8 cellular contexts compared by ENCODE assay signal in the genomic region with DNA sequence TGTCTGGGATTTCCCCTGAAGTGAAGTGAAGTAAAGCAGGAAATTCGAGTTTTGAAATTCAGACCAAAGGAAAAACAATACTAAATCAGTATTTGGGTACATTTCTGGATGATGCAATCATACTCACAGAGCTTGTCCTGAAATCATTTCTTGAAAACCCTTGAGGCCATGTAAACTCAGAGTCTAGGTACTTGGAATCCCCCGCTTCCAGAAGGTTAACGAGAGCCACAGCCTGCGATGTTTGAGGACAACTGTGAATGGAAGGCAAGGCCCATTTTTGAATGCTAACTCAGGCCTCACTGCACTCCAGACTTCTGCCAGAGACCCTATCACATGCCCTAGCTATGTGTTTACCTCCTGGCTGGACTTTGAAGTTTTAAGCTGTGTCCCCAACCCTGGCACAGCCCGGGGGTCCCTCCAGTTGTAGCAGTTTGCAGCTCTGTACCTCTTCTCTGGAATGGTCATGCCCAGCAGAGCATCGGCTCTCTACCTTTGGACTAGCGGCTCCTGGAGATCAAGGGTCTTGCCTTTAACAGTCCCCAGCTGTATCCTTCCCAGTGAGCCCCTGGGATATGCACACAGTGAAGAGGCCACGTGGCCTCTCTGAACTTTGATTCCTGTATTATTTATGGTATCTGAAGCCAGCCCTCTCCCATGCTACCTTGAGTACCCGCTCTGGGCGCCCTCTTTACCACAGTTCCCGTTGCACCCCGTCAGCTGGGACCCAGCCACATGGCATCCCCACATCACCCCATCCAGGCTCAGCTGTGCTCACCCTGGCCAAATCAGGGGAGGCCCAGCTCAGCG. TPM values are rescaled to one million over a fixed set of nuclear protein-coding genes. Genes with fewer than 3 reads are reported as not detected.
DNase-seq lines count a peak whose midpoint lies in the region; ATAC-seq lines count a peak whose summit lies in the region.

No MANE protein-coding gene starts in this region.

- no peaks in the 10 kb centered on the region for H3K27me3 ChIP-seq in right cardiac atrium (ENCODE audit: control insufficient read depth, insufficient read depth)

- H3K9me3 Mint-ChIP-seq in activated CD8-positive, alpha-beta T cell treated with anti-CD3 and anti-CD28 coated beads, Interleukin-2, amount 10 ng/mL, durations not matched to agents 7 days and 5 days (ENCODE audit: insufficient read depth): no peaks in the 10 kb centered on the region
- no peaks in the 10 kb centered on the region for H3K9me3 Mint-ChIP-seq in stimulated activated effector memory CD8-positive, alpha-beta T cell treated with anti-CD3 and anti-CD28 coated beads, Interleukin-12 subunit alpha, Interleukin-12 subunit beta, amount 100 ng/mL, for 72 hours
- no peaks in the 10 kb centered on the region for H3K9me3 Mint-ChIP-seq in effector memory CD8-positive, alpha-beta T cell

- peak; percentile 60 for DNase-seq in DMS53 (lab: John Stamatoyannopoulos, UW)
- DNase-seq in DMS53 treated with DMSO at 0.1 percent for 48 hours (lab: John Stamatoyannopoulos, UW; ENCODE audit: unreplicated experiment): no peak
- peak; percentile 20 for DNase-seq in activated CD8-positive, alpha-beta T cell treated with anti-CD3 and anti-CD28 coated beads, Interleukin-2, amount 10 ng/mL, durations not matched to agents 7 days and 5 days
- DNase-seq in right cardiac atrium: peak in 1 of 3 donors; percentile 32
- no peak for DNase-seq in stimulated activated effector memory CD8-positive, alpha-beta T cell treated with anti-CD3 and anti-CD28 coated beads, Interleukin-12 subunit alpha, Interleukin-12 subunit beta, amount 100 ng/mL, for 72 hours (ENCODE audit: low spot score in 2 of 2)
- DNase-seq in glomerular visceral epithelial cell (ENCODE audit: extremely low spot score): no peak
- no peak for DNase-seq in effector memory CD8-positive, alpha-beta T cell
- DNase-seq in mesenteric fat pad (ENCODE audit: low spot score): no peak

- H3K4me3 Mint-ChIP-seq in activated CD8-positive, alpha-beta T cell treated with anti-CD3 and anti-CD28 coated beads, Interleukin-2, amount 10 ng/mL, durations not matched to agents 7 days and 5 days: no peak overlapping the region
- no peak overlapping the region for H3K4me3 Mint-ChIP-seq in stimulated activated effector memory CD8-positive, alpha-beta T cell treated with anti-CD3 and anti-CD28 coated beads, Interleukin-12 subunit alpha, Interleukin-12 subunit beta, amount 100 ng/mL, for 72 hours
- no peak overlapping the region for H3K4me3 Mint-ChIP-seq in effector memory CD8-positive, alpha-beta T cell

- peaks cover 49% of the 10 kb centered on the region for H3K4me1 Mint-ChIP-seq in activated CD8-positive, alpha-beta T cell treated with anti-CD3 and anti-CD28 coated beads, Interleukin-2, amount 10 ng/mL, durations not matched to agents 7 days and 5 days (ENCODE audit: low read depth)
- H3K4me1 Mint-ChIP-seq in stimulated activated effector memory CD8-positive, alpha-beta T cell treated with anti-CD3 and anti-CD28 coated beads, Interleukin-12 subunit alpha, Interleukin-12 subunit beta, amount 100 ng/mL, for 72 hours: peaks cover 49% of the 10 kb centered on the region
- peaks cover 9 to 17% of the 10 kb centered on the region in 2 donors for H3K4me1 Mint-ChIP-seq in effector memory CD8-positive, alpha-beta T cell (ENCODE audit: low read depth in 2 of 2)

- intact Hi-C loops in right cardiac atrium (cut with DNase I): loop anchor here in 1 of 4 donors (10.0 kb wide), 1 partner anchor 52 kb away; no protein-coding TSS in a partner anchor

- peaks cover 31% of the 10 kb centered on the region for H3K4me1 ChIP-seq in right cardiac atrium (ENCODE audit: control insufficient read depth, insufficient read depth, low read length)

- 73% methylated on average over 13 of the region's 13 CpGs for WGBS in right cardiac atrium

- POLR2A ChIA-PET in activated CD8-positive, alpha-beta T cell treated with anti-CD3 and anti-CD28 coated beads, Interleukin-2, amount 10 ng/mL, durations not matched to agents 7 days and 5 days (lab: Charles Lee): interaction anchor here (0.6 kb wide), 1 partner anchor 570 kb away, joined by 3 read pairs; no protein-coding TSS in a partner anchor

- CTCF ChIA-PET in activated CD8-positive, alpha-beta T cell treated with anti-CD3 and anti-CD28 coated beads, Interleukin-2, amount 10 ng/mL, durations not matched to agents 7 days and 5 days (lab: Charles Lee): interaction anchor here (0.9 to 10.6 kb wide), 10 partner anchors 9 to 144 kb away, joined by 3 to 100 read pairs (median 4); no protein-coding TSS in a partner anchor

- no peak for ATAC-seq in activated CD8-positive, alpha-beta T cell treated with anti-CD3 and anti-CD28 coated beads, Interleukin-2, amount 10 ng/mL, durations not matched to agents 7 days and 5 days
- ATAC-seq in right cardiac atrium: peak in 1 of 2 donors; percentile 2
- ATAC-seq in stimulated activated effector memory CD8-positive, alpha-beta T cell treated with anti-CD3 and anti-CD28 coated beads, Interleukin-12 subunit alpha, Interleukin-12 subunit beta, amount 100 ng/mL, for 72 hours: no peak
- ATAC-seq in effector memory CD8-positive, alpha-beta T cell (replicated peaks): no peak

- no peaks in the 10 kb centered on the region for H3K27me3 Mint-ChIP-seq in activated CD8-positive, alpha-beta T cell treated with anti-CD3 and anti-CD28 coated beads, Interleukin-2, amount 10 ng/mL, durations not matched to agents 7 days and 5 days (ENCODE audit: low read depth)
- no peaks in the 10 kb centered on the region for H3K27me3 Mint-ChIP-seq in effector memory CD8-positive, alpha-beta T cell

- H3K27ac Mint-ChIP-seq in activated CD8-positive, alpha-beta T cell treated with anti-CD3 and anti-CD28 coated beads, Interleukin-2, amount 10 ng/mL, durations not matched to agents 7 days and 5 days: peak overlapping the region; percentile 56
- peak overlapping the region; percentile 89 for H3K27ac Mint-ChIP-seq in stimulated activated effector memory CD8-positive, alpha-beta T cell treated with anti-CD3 and anti-CD28 coated beads, Interleukin-12 subunit alpha, Interleukin-12 subunit beta, amount 100 ng/mL, for 72 hours
- peak overlapping the region in 1 of 2 donors; percentile 78 for H3K27ac Mint-ChIP-seq in effector memory CD8-positive, alpha-beta T cell

- H3K36me3 Mint-ChIP-seq in activated CD8-positive, alpha-beta T cell treated with anti-CD3 and anti-CD28 coated beads, Interleukin-2, amount 10 ng/mL, durations not matched to agents 7 days and 5 days (ENCODE audit: low read depth): peaks cover 5% of the 10 kb centered on the region
- peaks cover 6% of the 10 kb centered on the region for H3K36me3 Mint-ChIP-seq in stimulated activated effector memory CD8-positive, alpha-beta T cell treated with anti-CD3 and anti-CD28 coated beads, Interleukin-12 subunit alpha, Interleukin-12 subunit beta, amount 100 ng/mL, for 72 hours
- H3K36me3 Mint-ChIP-seq in effector memory CD8-positive, alpha-beta T cell (ENCODE audit: insufficient read depth): peaks cover 18% of the 10 kb centered on the region

- no peaks in the 10 kb centered on the region for H3K9me3 ChIP-seq in right cardiac atrium (ENCODE audit: control insufficient read depth, low read length)

- peak overlapping the region; percentile 99 for H3K27ac ChIP-seq in right cardiac atrium (ENCODE audit: low read length)

- no peak overlapping the region for H3K4me3 ChIP-seq in right cardiac atrium (ENCODE audit: low read length)

RNA-seq across cellular contexts. Expression of a gene that starts 5.6 kb away (rescaled TPM):
- 100 to 1,000 TPM; 709 to 727 TPM for total RNA-seq in activated CD8-positive, alpha-beta T cell treated with anti-CD3 and anti-CD28 coated beads, Interleukin-2, amount 10 ng/mL, durations not matched to agents 7 days and 5 days
- total RNA-seq in right cardiac atrium: 1,000 to 10,000 TPM; 2,632 to 3,447 (median 3,097) TPM
- 3,090 TPM for polyA plus RNA-seq in right cardiac atrium
- 7,690 TPM for total RNA-seq in mesenteric fat pad

RNA-seq across cellular contexts. Expression of a gene that starts 22.8 kb away (rescaled TPM):
- total RNA-seq in activated CD8-positive, alpha-beta T cell treated with anti-CD3 and anti-CD28 coated beads, Interleukin-2, amount 10 ng/mL, durations not matched to agents 7 days and 5 days: not detected
- total RNA-seq in right cardiac atrium (1 to 10 TPM; 2.9 to 4.6 (median 3.2) TPM), mesenteric fat pad (13.2 TPM)
- 4.6 TPM for polyA plus RNA-seq in right cardiac atrium

RNA-seq across cellular contexts. Expression of a gene that starts 55.6 kb away (rescaled TPM):
- not detected for total RNA-seq in activated CD8-positive, alpha-beta T cell treated with anti-CD3 and anti-CD28 coated beads, Interleukin-2, amount 10 ng/mL, durations not matched to agents 7 days and 5 days
- total RNA-seq in right cardiac atrium (10 to 100 TPM; 12.0 to 18.9 (median 14.9) TPM), mesenteric fat pad (36.5 TPM)
- polyA plus RNA-seq in right cardiac atrium: 9.7 TPM

Comparison
In these comparisons a context has a peak if more than half of its experiments do, and no peak if none do; other contexts are left out.
1. DNase-seq: peak in DMS53 (single experiment) and activated CD8-positive, alpha-beta T cell treated with anti-CD3 and anti-CD28 coated beads, Interleukin-2, amount 10 ng/mL, durations not matched to agents 7 days and 5 days (single experiment); none in DMS53 treated with DMSO at 0.1 percent for 48 hours (single experiment), stimulated activated effector memory CD8-positive, alpha-beta T cell treated with anti-CD3 and anti-CD28 coated beads, Interleukin-12 subunit alpha, Interleukin-12 subunit beta, amount 100 ng/mL, for 72 hours (0 of 2), glomerular visceral epithelial cell (single experiment), effector memory CD8-positive, alpha-beta T cell (0 of 3) and mesenteric fat pad (single experiment).
2. RNA of a gene that starts 55.6 kb away (total RNA-seq): 36.5 TPM in mesenteric fat pad (single experiment) and 12.0 to 18.9 TPM in right cardiac atrium; not detected in activated CD8-positive, alpha-beta T cell treated with anti-CD3 and anti-CD28 coated beads, Interleukin-2, amount 10 ng/mL, durations not matched to agents 7 days and 5 days; every median in the first group is over 10 times any median in the second.